Comparison of ENCODE assay signal across 16 cellular contexts in genomic region chrX:115311666-115312065, GRCh38. TPM values are rescaled to one million over a fixed set of nuclear protein-coding genes. Genes with fewer than 3 reads are reported as not detected.
DNase-seq lines count a peak whose midpoint lies in the region; ATAC-seq and TF ChIP-seq lines count a peak whose summit lies in the region.
"Had no signal": no experiment of that assay in that cellular context is flagged by ENCODE, and none has a peak within 500 bp of the region (broad histone marks: within the 10 kb centered on the region; RNA-seq: fewer than 3 reads in every experiment).

No MANE protein-coding gene starts in this region.

- H4K20me1 ChIP-seq in smooth muscle cell (ENCODE audit: low read depth): no peaks in the 10 kb centered on the region

- no peak for TF ChIP-seq CTCF in WTC11 (IDR thresholded peaks at IDR 0.05)
- no peak for TF ChIP-seq CTCF in endothelial cell (IDR thresholded peaks at IDR 0.05; ENCODE audit: unreplicated experiment)
- TF ChIP-seq CTCF in kidney epithelial cell (IDR thresholded peaks at IDR 0.05; ENCODE audit: insufficient read depth, low read length, poor library complexity, severe bottlenecking): peak; percentile 29
- TF ChIP-seq CTCF in smooth muscle cell (IDR thresholded peaks at IDR 0.05; ENCODE audit: borderline replicate concordance, insufficient read depth, poor library complexity, severe bottlenecking): peak; percentile 17

- no peaks in the 10 kb centered on the region for H3K9me3 ChIP-seq in smooth muscle cell (replicated peaks; ENCODE audit: low read depth)
- H3K9me3 ChIP-seq: sigmoid colon, SJSA1 had no signal

- DNase-seq in WTC11 (ENCODE audit: low spot score): peak; percentile 67
- DNase-seq in endothelial cell (ENCODE audit: low spot score): peak; percentile 51
- no peak for DNase-seq in kidney epithelial cell (ENCODE audit: low read depth)
- peak; percentile 12 for DNase-seq in smooth muscle cell (lab: John Stamatoyannopoulos, UW; ENCODE audit: unreplicated experiment)
- no peak for DNase-seq in NCI-H510A (lab: John Stamatoyannopoulos, UW)
- DNase-seq in AG20443 (ENCODE audit: low spot score): no peak
- no peak for DNase-seq in kidney glomerular epithelial cell (lab: John Stamatoyannopoulos, UW)
- DNase-seq: activated naive CD4-positive, alpha-beta T cell treated with anti-CD3 and anti-CD28 coated beads, Interleukin-2, amount 10 ng/mL, durations not matched to agents 7 days and 5 days; CD8-positive, alpha-beta T cell; NCI-H1048; NCI-H226; sigmoid colon; stimulated activated naive CD8-positive, alpha-beta T cell treated with anti-CD3 and anti-CD28 coated beads, Interleukin-15, Interleukin-2, amounts not matched to agents 100 U/mL and 50 U/mL, for 24 hours had no signal

- H3K27ac Mint-ChIP-seq in WTC11 (no peak overlapping the region), endothelial cell (ENCODE audit: unreplicated experiment) (no peak overlapping the region)
- H3K27ac Mint-ChIP-seq: activated naive CD4-positive, alpha-beta T cell treated with anti-CD3 and anti-CD28 coated beads, Interleukin-2, amount 10 ng/mL, durations not matched to agents 7 days and 5 days; CD8-positive, alpha-beta T cell had no signal

- no peak overlapping the region for H3K4me3 ChIP-seq in kidney epithelial cell (ENCODE audit: low read depth, low read length)
- peak overlapping the region; percentile 14 for H3K4me3 ChIP-seq in smooth muscle cell
- H3K4me3 ChIP-seq: sigmoid colon, SJSA1 had no signal

- H3K27ac ChIP-seq in smooth muscle cell (ENCODE audit: low read depth): no peak overlapping the region
- H3K27ac ChIP-seq: sigmoid colon, SJSA1 had no signal

- no peak overlapping the region for H3K9ac ChIP-seq in smooth muscle cell (ENCODE audit: low read depth)

- H3K4me1 Mint-ChIP-seq in WTC11: peaks cover 19% of the 10 kb centered on the region
- H3K4me1 Mint-ChIP-seq in endothelial cell (ENCODE audit: unreplicated experiment): no peaks in the 10 kb centered on the region
- H3K4me1 Mint-ChIP-seq: activated naive CD4-positive, alpha-beta T cell treated with anti-CD3 and anti-CD28 coated beads, Interleukin-2, amount 10 ng/mL, durations not matched to agents 7 days and 5 days had no signal

- no peaks in the 10 kb centered on the region for H3K36me3 ChIP-seq in kidney epithelial cell (ENCODE audit: control insufficient read depth, insufficient read depth, low read length)
- H3K36me3 ChIP-seq in smooth muscle cell (ENCODE audit: low read depth): no peaks in the 10 kb centered on the region
- H3K36me3 ChIP-seq: sigmoid colon, SJSA1 had no signal

- 22% methylated on average over 19 of the region's 22 CpGs for WGBS in smooth muscle cell (ENCODE audit: low lambda C conversion rate)

- H3K27me3 ChIP-seq in kidney epithelial cell (ENCODE audit: control insufficient read depth, insufficient read depth, low read length): peaks cover 4% of the 10 kb centered on the region
- H3K27me3 ChIP-seq in smooth muscle cell (ENCODE audit: low read depth): no peaks in the 10 kb centered on the region
- H3K27me3 ChIP-seq: sigmoid colon, SJSA1 had no signal

- CTCF ChIA-PET in WTC11 (lab: Charles Lee): interaction anchor here (1.2 to 1.5 kb wide), 2 partner anchors 19 to 85 kb away, joined by 5 to 7 read pairs; no protein-coding TSS in a partner anchor

- peak; percentile 97 for ATAC-seq in WTC11
- ATAC-seq: CD8-positive, alpha-beta T cell; stimulated activated naive CD8-positive, alpha-beta T cell treated with anti-CD3 and anti-CD28 coated beads, Interleukin-15, Interleukin-2, amounts not matched to agents 100 U/mL and 50 U/mL, for 24 hours had no signal

- H3K4me1 ChIP-seq in smooth muscle cell (ENCODE audit: low read depth): peaks cover 13% of the 10 kb centered on the region
- H3K4me1 ChIP-seq: sigmoid colon, SJSA1 had no signal

- H3K4me3 Mint-ChIP-seq in WTC11 (peak overlapping the region; percentile 45), endothelial cell (ENCODE audit: unreplicated experiment) (no peak overlapping the region)
- H3K4me3 Mint-ChIP-seq: activated naive CD4-positive, alpha-beta T cell treated with anti-CD3 and anti-CD28 coated beads, Interleukin-2, amount 10 ng/mL, durations not matched to agents 7 days and 5 days; CD8-positive, alpha-beta T cell had no signal

- H3K9me3 Mint-ChIP-seq in WTC11: peaks cover 4% of the 10 kb centered on the region; the same call in 1 of the 2 replicates
- no peaks in the 10 kb centered on the region for H3K9me3 Mint-ChIP-seq in endothelial cell (ENCODE audit: unreplicated experiment)
- H3K9me3 Mint-ChIP-seq: activated naive CD4-positive, alpha-beta T cell treated with anti-CD3 and anti-CD28 coated beads, Interleukin-2, amount 10 ng/mL, durations not matched to agents 7 days and 5 days; CD8-positive, alpha-beta T cell had no signal

- H3K79me2 ChIP-seq in smooth muscle cell (ENCODE audit: low read depth): no peaks in the 10 kb centered on the region

- H3K36me3 Mint-ChIP-seq in WTC11 (peaks cover 9% of the 10 kb centered on the region), endothelial cell (ENCODE audit: low read depth, unreplicated experiment) (no peaks in the 10 kb centered on the region)
- H3K36me3 Mint-ChIP-seq: activated naive CD4-positive, alpha-beta T cell treated with anti-CD3 and anti-CD28 coated beads, Interleukin-2, amount 10 ng/mL, durations not matched to agents 7 days and 5 days; CD8-positive, alpha-beta T cell had no signal

- H3K4me2 ChIP-seq in smooth muscle cell: peak overlapping the region; percentile 79

- no peaks in the 10 kb centered on the region for H3K27me3 Mint-ChIP-seq in WTC11 (ENCODE audit: low read depth)
- no peaks in the 10 kb centered on the region for H3K27me3 Mint-ChIP-seq in endothelial cell (ENCODE audit: unreplicated experiment)
- H3K27me3 Mint-ChIP-seq: activated naive CD4-positive, alpha-beta T cell treated with anti-CD3 and anti-CD28 coated beads, Interleukin-2, amount 10 ng/mL, durations not matched to agents 7 days and 5 days had no signal

- peak overlapping the region; percentile 68 for H2AFZ ChIP-seq in smooth muscle cell (ENCODE audit: low read depth)

- no peaks in the 10 kb centered on the region for H3F3A ChIP-seq in smooth muscle cell (ENCODE audit: low read depth)

- POLR2A ChIA-PET in WTC11 (lab: Charles Lee): no interaction called here

TF ChIP-seq in WTC11, 78 proteins besides CTCF, POLR2A, EP300 and RAD21 (continues in another document):
- TF ChIP-seq STAT6 (CRISPR knock-in tag; conservative IDR thresholded peaks at IDR 0.05; ENCODE audit: low read depth) (no peak), ETV6 (CRISPR knock-in tag; IDR thresholded peaks at IDR 0.05) (peak; percentile 41; the same call in 1 of the 2 replicates), HMGA2 (CRISPR knock-in tag; IDR thresholded peaks at IDR 0.05) (no peak), CDX4 (CRISPR knock-in tag; IDR thresholded peaks at IDR 0.05; ENCODE audit: borderline replicate concordance) (no peak), MAX (CRISPR knock-in tag; IDR thresholded peaks at IDR 0.05) (peak; percentile 60), GRHL2 (CRISPR knock-in tag; IDR thresholded peaks at IDR 0.05; ENCODE audit: insufficient replicate concordance, severe bottlenecking) (no peak), USF2 (CRISPR knock-in tag; IDR thresholded peaks at IDR 0.05) (peak; percentile 92), IRF2 (CRISPR knock-in tag; IDR thresholded peaks at IDR 0.05; ENCODE audit: borderline replicate concordance, low read depth) (no peak), EMX1 (CRISPR knock-in tag; IDR thresholded peaks at IDR 0.05) (no peak), FOXK1 (CRISPR knock-in tag; IDR thresholded peaks at IDR 0.05) (no peak), ZMAT4 (CRISPR knock-in tag; IDR thresholded peaks at IDR 0.05) (no peak)

RNA-seq across cellular contexts. Expression of gene LUZP4, which starts 22.2 kb away (rescaled TPM):
- not detected in 3 replicates for total RNA-seq in WTC11 (2021)
- total RNA-seq in endothelial cell (ENCODE audit: unreplicated experiment): not detected
- total RNA-seq in kidney epithelial cell: not detected in 2 replicates
- total RNA-seq in smooth muscle cell: not detected in 2 replicates
- not detected in 2 replicates for polyA plus RNA-seq in smooth muscle cell
- total RNA-seq: activated CD8-positive, alpha-beta memory T cell treated with anti-CD3 and anti-CD28 coated beads for 36 hours; CD8-positive, alpha-beta T cell; sigmoid colon; SJSA1 had no signal
- polyA plus RNA-seq: esophagus, sigmoid colon had no signal

Comparison
In these comparisons a context has a peak if more than half of its experiments do, and no peak if none do; other contexts are left out.
1. DNase-seq: peak in WTC11 (single experiment), endothelial cell (single experiment) and smooth muscle cell (single experiment); none in kidney epithelial cell (single experiment), NCI-H510A (single experiment), AG20443 (single experiment) and kidney glomerular epithelial cell (single experiment).
2. CTCF ChIP-seq: peak in kidney epithelial cell (single experiment) and smooth muscle cell (single experiment); none in WTC11 (single experiment) and endothelial cell (single experiment).